In the genomic region with DNA sequence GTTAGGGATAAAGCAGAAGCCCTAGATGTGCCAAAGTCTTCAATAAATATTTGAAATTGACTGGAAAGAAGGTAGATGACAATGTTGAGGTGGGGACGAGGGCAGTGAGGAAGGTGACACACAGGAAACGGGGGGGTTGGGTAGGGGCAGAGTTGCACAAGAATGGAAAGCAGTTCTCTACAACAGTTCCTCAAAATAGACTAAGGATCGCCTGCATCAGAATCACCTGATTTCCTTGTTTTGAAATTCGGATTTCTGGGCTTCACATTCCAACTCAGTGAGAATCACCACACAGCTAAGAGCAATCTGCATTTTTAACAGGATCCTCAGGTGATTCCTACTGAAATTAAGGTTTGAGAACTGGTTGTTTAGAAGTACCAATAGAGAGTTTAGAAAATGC, we compare ENCODE assay signal across 8 cellular contexts.
A peak's percentile ranks its signal among the peaks of the same experiment; 100 is the strongest.
DNase-seq lines count a peak whose midpoint lies in the region; ATAC-seq lines count a peak whose summit lies in the region.

No MANE protein-coding gene starts in this region.

- H3K27me3 Mint-ChIP-seq in activated CD8-positive, alpha-beta T cell treated with anti-CD3 and anti-CD28 coated beads, Interleukin-2, amount 10 ng/mL, durations not matched to agents 7 days and 5 days (ENCODE audit: low read depth), result no peaks in the 10 kb centered on the region
- no peaks in the 10 kb centered on the region for H3K27me3 Mint-ChIP-seq in stimulated activated memory B cell treated with anti-CD40 and anti-IgM and Interleukin-4, amounts not matched to agents 10 μg/mL and 1 μg/mL and 100 μg/mL, for 72 hours

- H3K4me1 ChIP-seq in iPS DF 6.9 (ENCODE audit: control insufficient read depth, insufficient read depth, low read length), result peaks cover 1% of the 10 kb centered on the region; the same call in 1 of the 2 replicates

- POLR2A ChIA-PET in activated CD8-positive, alpha-beta T cell treated with anti-CD3 and anti-CD28 coated beads, Interleukin-2, amount 10 ng/mL, durations not matched to agents 7 days and 5 days (lab: Charles Lee), result no interaction called here

- DNase-seq in Daoy (ENCODE audit: low read depth) (peak; percentile 7), HPDE6-E6E7 (ENCODE audit: extremely low spot score) (peak; percentile 2), iPS DF 6.9 (ENCODE audit: low read depth, low spot score) (peak; percentile 73), NCI-H187 treated with DMSO at 0.1 percent for 48 hours (lab: John Stamatoyannopoulos, UW) (no peak), COR-L47 (lab: John Stamatoyannopoulos, UW) (no peak)
- DNase-seq in activated CD8-positive, alpha-beta T cell treated with anti-CD3 and anti-CD28 coated beads, Interleukin-2, amount 10 ng/mL, durations not matched to agents 7 days and 5 days, result peak; percentile 56
- no peak for DNase-seq in activated effector memory CD4-positive, alpha-beta T cell treated with anti-CD3 and anti-CD28 coated beads, Interleukin-2, amount 50 U/mL, for 16 hours

- no peak overlapping the region for H3K4me3 ChIP-seq in iPS DF 6.9 (ENCODE audit: low read length)

- H3K9me3 ChIP-seq in iPS DF 6.9 (ENCODE audit: control insufficient read depth, insufficient read depth, low read length), result no peaks in the 10 kb centered on the region

- CTCF ChIA-PET in activated CD8-positive, alpha-beta T cell treated with anti-CD3 and anti-CD28 coated beads, Interleukin-2, amount 10 ng/mL, durations not matched to agents 7 days and 5 days (lab: Charles Lee), result interaction anchor here (1.0 to 6.7 kb wide), 4 partner anchors 8 to 277 kb away, joined by 4 to 46 read pairs (median 8); no protein-coding TSS in a partner anchor

- H3K36me3 Mint-ChIP-seq in activated CD8-positive, alpha-beta T cell treated with anti-CD3 and anti-CD28 coated beads, Interleukin-2, amount 10 ng/mL, durations not matched to agents 7 days and 5 days (ENCODE audit: low read depth), result peaks cover 23% of the 10 kb centered on the region
- peaks cover 31% of the 10 kb centered on the region for H3K36me3 Mint-ChIP-seq in stimulated activated memory B cell treated with anti-CD40 and anti-IgM and Interleukin-4, amounts not matched to agents 10 μg/mL and 1 μg/mL and 100 μg/mL, for 72 hours

- peak overlapping the region; percentile 47 for H3K27ac ChIP-seq in iPS DF 6.9 (ENCODE audit: low read length)

- peak; percentile 36 for ATAC-seq in activated CD8-positive, alpha-beta T cell treated with anti-CD3 and anti-CD28 coated beads, Interleukin-2, amount 10 ng/mL, durations not matched to agents 7 days and 5 days
- peak; percentile 76 for ATAC-seq in stimulated activated memory B cell treated with anti-CD40 and anti-IgM and Interleukin-4, amounts not matched to agents 10 μg/mL and 1 μg/mL and 100 μg/mL, for 72 hours

- H3K4me3 Mint-ChIP-seq in activated CD8-positive, alpha-beta T cell treated with anti-CD3 and anti-CD28 coated beads, Interleukin-2, amount 10 ng/mL, durations not matched to agents 7 days and 5 days, result no peak overlapping the region
- H3K4me3 Mint-ChIP-seq in stimulated activated memory B cell treated with anti-CD40 and anti-IgM and Interleukin-4, amounts not matched to agents 10 μg/mL and 1 μg/mL and 100 μg/mL, for 72 hours, result peak overlapping the region; percentile 57

- no peak overlapping the region for H3K27ac Mint-ChIP-seq in activated CD8-positive, alpha-beta T cell treated with anti-CD3 and anti-CD28 coated beads, Interleukin-2, amount 10 ng/mL, durations not matched to agents 7 days and 5 days
- H3K27ac Mint-ChIP-seq in stimulated activated memory B cell treated with anti-CD40 and anti-IgM and Interleukin-4, amounts not matched to agents 10 μg/mL and 1 μg/mL and 100 μg/mL, for 72 hours, result peak overlapping the region; percentile 88

- H3K36me3 ChIP-seq in iPS DF 6.9 (ENCODE audit: control insufficient read depth, insufficient read depth, low read length), result no peaks in the 10 kb centered on the region

- WGBS in iPS DF 6.9 (ENCODE audit: insufficient coverage, insufficient read length), result no CpG with 5 or more reads among the region's 4 CpGs

- H3K4me1 Mint-ChIP-seq in activated CD8-positive, alpha-beta T cell treated with anti-CD3 and anti-CD28 coated beads, Interleukin-2, amount 10 ng/mL, durations not matched to agents 7 days and 5 days (ENCODE audit: low read depth), result peaks cover 20% of the 10 kb centered on the region
- peaks cover 28% of the 10 kb centered on the region for H3K4me1 Mint-ChIP-seq in stimulated activated memory B cell treated with anti-CD40 and anti-IgM and Interleukin-4, amounts not matched to agents 10 μg/mL and 1 μg/mL and 100 μg/mL, for 72 hours

- H3K27me3 ChIP-seq in iPS DF 6.9 (ENCODE audit: control insufficient read depth, insufficient read depth, low read length), result no peaks in the 10 kb centered on the region

- peaks cover 14% of the 10 kb centered on the region for H3K9me3 Mint-ChIP-seq in activated CD8-positive, alpha-beta T cell treated with anti-CD3 and anti-CD28 coated beads, Interleukin-2, amount 10 ng/mL, durations not matched to agents 7 days and 5 days (ENCODE audit: insufficient read depth)
- peaks cover 9% of the 10 kb centered on the region for H3K9me3 Mint-ChIP-seq in stimulated activated memory B cell treated with anti-CD40 and anti-IgM and Interleukin-4, amounts not matched to agents 10 μg/mL and 1 μg/mL and 100 μg/mL, for 72 hours

Comparison
In these comparisons a context has a peak if more than half of its experiments do, and no peak if none do; other contexts are left out.
1. DNase-seq: peak in Daoy (single experiment), HPDE6-E6E7 (single experiment), activated CD8-positive, alpha-beta T cell treated with anti-CD3 and anti-CD28 coated beads, Interleukin-2, amount 10 ng/mL, durations not matched to agents 7 days and 5 days (single experiment) and iPS DF 6.9 (single experiment); none in NCI-H187 treated with DMSO at 0.1 percent for 48 hours (single experiment), COR-L47 (single experiment) and activated effector memory CD4-positive, alpha-beta T cell treated with anti-CD3 and anti-CD28 coated beads, Interleukin-2, amount 50 U/mL, for 16 hours (single experiment).